In the genomic region with DNA sequence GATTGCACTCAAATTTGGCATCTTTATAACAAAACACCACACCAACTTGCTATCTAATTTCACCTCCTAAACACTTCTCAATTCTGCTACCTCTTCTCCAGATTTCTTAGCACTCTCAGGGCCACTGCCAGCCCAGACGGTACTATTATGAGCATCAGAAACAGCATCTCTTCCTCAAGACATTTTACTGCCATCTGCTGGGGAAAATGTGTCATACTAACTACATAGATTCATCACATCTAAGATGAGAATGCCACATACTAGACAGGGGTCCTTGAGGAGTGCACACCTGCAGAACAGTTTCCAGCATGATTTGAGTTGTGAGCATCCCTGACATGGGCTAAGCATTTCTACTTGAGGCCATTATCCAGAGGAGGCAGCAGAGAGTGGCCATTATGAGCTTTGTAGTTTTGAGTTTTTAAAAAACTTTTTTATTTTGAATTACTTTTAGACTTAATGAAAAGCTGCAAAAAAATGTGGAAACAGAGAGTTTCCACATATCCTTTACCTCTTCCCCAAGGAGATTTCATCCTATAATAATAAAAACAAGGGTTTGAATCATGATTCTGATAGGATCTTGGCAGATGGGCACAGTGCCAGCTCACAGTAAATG, we compare ENCODE assay signal across 8 cellular contexts. TPM values are rescaled to one million over a fixed set of nuclear protein-coding genes. Genes with fewer than 3 reads are reported as not detected.
DNase-seq lines count a peak whose midpoint lies in the region; ATAC-seq and TF ChIP-seq lines count a peak whose summit lies in the region.

No MANE protein-coding gene starts in this region.

- no peak overlapping the region for H3K4me3 ChIP-seq in AG04450 (ENCODE audit: low read depth, low read length)
- H3K4me3 ChIP-seq in GM12865 (ENCODE audit: low read depth, low read length), result no peak overlapping the region
- no peak overlapping the region for H3K4me3 ChIP-seq in MG63
- no peak overlapping the region for H3K4me3 ChIP-seq in RWPE2 (ENCODE audit: severe bottlenecking)
- no peak overlapping the region for H3K4me3 ChIP-seq in coronary artery
- H3K4me3 ChIP-seq in lung, result no peak overlapping the region

- H3K27me3 Mint-ChIP-seq in HFFc6 (ENCODE audit: insufficient read depth) (peaks cover 6% of the 10 kb centered on the region), type B pancreatic cell (peaks cover under 1% of the 10 kb centered on the region)

- H3K4me1 ChIP-seq in RWPE2 (ENCODE audit: insufficient read depth, poor library complexity, severe bottlenecking) (no peaks in the 10 kb centered on the region), lung (ENCODE audit: control insufficient read depth in 2 of 2, insufficient read depth in 2 of 2, low read length in 2 of 2) (peaks cover 0 to 3% of the 10 kb centered on the region in 2 donors)

- POLR2A ChIA-PET in AG04450 (lab: Yijun Ruan, JAX), result no interaction called here

- H3K27ac ChIP-seq in AG04450 (ENCODE audit: low read depth, low read length) (no peak overlapping the region), RWPE2 (ENCODE audit: poor library complexity, severe bottlenecking) (no peak overlapping the region), coronary artery (no peak overlapping the region), lung (ENCODE audit: low read depth in 1 of 2, low read length in 1 of 2) (no peak overlapping the region)

- CTCF ChIA-PET in AG04450 (lab: Charles Lee), result interaction anchor here (0.6 to 5.1 kb wide), 14 partner anchors 9 to 1803 kb away, joined by 3 to 49 read pairs (median 4); no protein-coding TSS in a partner anchor

- TF ChIP-seq CTCF in AG04450 (IDR thresholded peaks at IDR 0.05; ENCODE audit: low read depth, low read length), result peak; percentile 65
- TF ChIP-seq CTCF in GM12865 (IDR thresholded peaks at IDR 0.05; ENCODE audit: insufficient read depth, low read depth, low read length, missing control alignments), result peak; percentile 55
- TF ChIP-seq CTCF in HFFc6 (IDR thresholded peaks at IDR 0.05), result peak; percentile 83
- TF ChIP-seq CTCF in RWPE2 (IDR thresholded peaks at IDR 0.05; ENCODE audit: poor library complexity, severe bottlenecking), result peak; percentile 84
- TF ChIP-seq CTCF in coronary artery (IDR thresholded peaks at IDR 0.05), result peak; percentile 35
- peak; percentile 40 for TF ChIP-seq CTCF in lung (IDR thresholded peaks at IDR 0.05; ENCODE audit: control extremely low read depth, extremely low read depth)
- peak; percentile 80 for TF ChIP-seq CTCF in type B pancreatic cell (conservative IDR thresholded peaks at IDR 0.05)

- H3K9me3 ChIP-seq in AG04450 (ENCODE audit: control insufficient read depth, insufficient read depth, low read length), result no peaks in the 10 kb centered on the region
- no peaks in the 10 kb centered on the region for H3K9me3 ChIP-seq in MG63
- H3K9me3 ChIP-seq in RWPE2 (ENCODE audit: severe bottlenecking), result no peaks in the 10 kb centered on the region
- H3K9me3 ChIP-seq in lung (ENCODE audit: control insufficient read depth in 2 of 2, insufficient read depth in 1 of 2, low read length in 1 of 2), result no peaks in the 10 kb centered on the region

- H3K9me3 Mint-ChIP-seq in HFFc6 (no peaks in the 10 kb centered on the region), type B pancreatic cell (no peaks in the 10 kb centered on the region)

- ATAC-seq in RWPE2 (ENCODE audit: low read depth) (peak; percentile 84), lung (ENCODE audit: insufficient read depth, low FRiP score) (peak; percentile 47)

- H3K36me3 ChIP-seq in MG63, result no peaks in the 10 kb centered on the region
- H3K36me3 ChIP-seq in RWPE2 (ENCODE audit: low read depth), result no peaks in the 10 kb centered on the region
- H3K36me3 ChIP-seq in lung (ENCODE audit: control insufficient read depth in 2 of 2, insufficient read depth in 2 of 2, low read length in 2 of 2), result no peaks in the 10 kb centered on the region

- H3K4me3 Mint-ChIP-seq in HFFc6 (no peak overlapping the region), type B pancreatic cell (no peak overlapping the region)

- H3K27ac Mint-ChIP-seq in HFFc6 (no peak overlapping the region), type B pancreatic cell (no peak overlapping the region)

- DNase-seq in AG04450 (ENCODE audit: low read depth, low spot score) (peak; percentile 36), GM12865 (ENCODE audit: low read depth) (peak; percentile 81), HFFc6 (peak; percentile 55), MG63 (peak; percentile 13), RWPE2 (ENCODE audit: low spot score) (no peak), coronary artery (ENCODE audit: low spot score) (no peak), lung (ENCODE audit: low spot score) (no peak), type B pancreatic cell (ENCODE audit: extremely low spot score, unreplicated experiment) (no peak)

- 0 to 2% methylated on average over 1 of the region's 1 CpG for WGBS in lung, 2 donors

- H3K36me3 Mint-ChIP-seq in HFFc6 (ENCODE audit: low read depth), result no peaks in the 10 kb centered on the region
- no peaks in the 10 kb centered on the region for H3K36me3 Mint-ChIP-seq in type B pancreatic cell

- H3K4me1 Mint-ChIP-seq in HFFc6 (ENCODE audit: low read depth) (no peaks in the 10 kb centered on the region), type B pancreatic cell (ENCODE audit: unreplicated experiment) (peaks cover 7% of the 10 kb centered on the region)

- H3K27me3 ChIP-seq in AG04450 (ENCODE audit: control insufficient read depth, insufficient read depth, low read length) (peaks cover 8% of the 10 kb centered on the region), MG63 (no peaks in the 10 kb centered on the region), RWPE2 (ENCODE audit: insufficient read depth, poor library complexity, severe bottlenecking) (no peaks in the 10 kb centered on the region), lung (ENCODE audit: control insufficient read depth, insufficient read depth) (no peaks in the 10 kb centered on the region)

RNA-seq across cellular contexts. Expression of a gene that starts 15.1 kb away (rescaled TPM):
- polyA plus RNA-seq in AG04450 (2011; rRNA removed) (not detected in 2 replicates), lung (under 1 TPM; 0.20 to 0.32 TPM)
- polyA minus RNA-seq in AG04450 (2011; rRNA and poly(A)+ RNA removed), result not detected in 2 replicates
- total RNA-seq in HFFc6 (2021; fragmentation: NEBNext Ultra II Directional; extraction: Animal tissue kit (Norgen Biotek cat#: 25700)), result under 1 TPM in 2 of 6 experiments, not detected in 4; 0.31 to 0.60 TPM
- not detected in 2 replicates for total RNA-seq in MG63 (2014; rRNA removed; shearing (Covaris generic); ENCODE audit: low replicate concordance)
- total RNA-seq in lung (1 to 10 TPM; 1.3 to 3.6 TPM), type B pancreatic cell (ENCODE audit: low replicate concordance) (18.5 and 29.0 TPM in 2 replicates)

Comparison
In these comparisons a context has a peak if more than half of its experiments do, and no peak if none do; other contexts are left out.
1. DNase-seq: peak in AG04450 (single experiment), GM12865 (single experiment), HFFc6 (single experiment) and MG63 (single experiment); none in RWPE2 (single experiment), coronary artery (single experiment), lung (single experiment) and type B pancreatic cell (single experiment).
2. Peak in every context shown above with its lines, with median percentiles within 50 percentile points of each other: CTCF ChIP-seq.